ENCODE assay signal across 14 cellular contexts in the genomic region with DNA sequence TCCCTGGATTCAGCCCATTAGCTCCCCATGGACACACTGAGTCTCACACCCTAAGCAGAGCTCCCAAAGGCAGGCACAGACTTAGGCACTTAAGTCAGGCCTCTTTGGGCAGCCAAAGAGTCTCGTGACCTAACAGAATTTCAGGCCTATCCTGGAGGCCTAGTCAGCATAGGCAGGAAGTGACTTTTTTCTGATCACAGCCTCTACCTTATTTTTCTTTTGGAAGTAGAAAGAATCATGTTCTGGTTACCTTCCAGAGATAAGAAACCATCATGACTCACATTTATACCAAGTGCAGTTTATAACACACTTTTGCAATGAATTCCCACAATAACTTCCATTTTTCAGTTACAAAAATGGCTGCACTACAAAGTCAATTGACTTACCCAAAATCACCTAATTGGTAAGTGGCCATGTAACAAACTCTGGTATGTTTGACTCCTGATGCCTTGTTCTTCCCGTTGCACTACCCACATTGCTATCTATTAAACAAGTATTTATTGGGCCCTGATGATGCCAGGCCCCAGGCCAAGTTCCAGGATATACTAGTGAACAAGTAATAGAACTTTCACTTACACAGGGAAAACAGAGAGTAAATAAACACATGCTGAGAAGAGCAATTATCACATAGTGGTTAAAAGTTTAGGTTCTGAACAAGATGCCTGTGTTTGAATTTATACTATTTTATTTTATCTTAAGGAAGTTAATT.
DNase-seq lines count a peak whose midpoint lies in the region; ATAC-seq, FAIRE-seq and TF ChIP-seq lines count a peak whose summit lies in the region.
"Had no signal": no experiment of that assay in that cellular context is flagged by ENCODE, and none has a peak within 500 bp of the region (broad histone marks: within the 10 kb centered on the region; RNA-seq: fewer than 3 reads in every experiment).

No MANE protein-coding gene starts in this region.

- no peak overlapping the region for H3K4me3 ChIP-seq in fibroblast of mammary gland (ENCODE audit: control insufficient read depth, low read depth, low read length)

- DNase-seq in A172 (ENCODE audit: low spot score), result peak; percentile 68
- peak; percentile 35 for DNase-seq in HS-5 (ENCODE audit: low read depth)
- peak; percentile 53 for DNase-seq in fibroblast of mammary gland (ENCODE audit: low read depth)
- DNase-seq in C1 segment of cervical spinal cord (lab: John Stamatoyannopoulos, UW), result no peak
- no peak for DNase-seq in GOT3 (lab: John Stamatoyannopoulos, UW)
- DNase-seq in GM12891 (ENCODE audit: insufficient read length, low spot score), result no peak
- DNase-seq: aorta; glutamatergic neuron; NCI-H1694; SIG-M5; stimulated activated CD4-positive, alpha-beta T cell treated with anti-CD3 and anti-CD28 coated beads, Interleukin-12 subunit alpha, Interleukin-12 subunit beta, amount 100 ng/mL, for 4 hours had no signal

- TF ChIP-seq POLR2A in GM12891 (IDR thresholded peaks at IDR 0.05; ENCODE audit: low read depth, low read length), result no peak

- no peak for TF ChIP-seq CTCF in fibroblast of mammary gland (conservative IDR thresholded peaks at IDR 0.05; ENCODE audit: control insufficient read depth, insufficient read depth, low read depth, low read length)

- FAIRE-seq in GM12891 (lab: Jason Lieb, UNC), result no peak
- FAIRE-seq: D721Med had no signal

- ATAC-seq in SK-N-SH treated with all-trans-retinoic acid at 6 μM for 48 hours (no peak), GM21423 (IDR thresholded peaks at IDR 0.05; ENCODE audit: unreplicated experiment) (no peak)

TF ChIP-seq in SK-N-SH treated with all-trans-retinoic acid at 6 μM for 48 hours, 23 proteins besides CTCF, POLR2A, EP300 and RAD21:
- TF ChIP-seq TCF4 (CRISPR knock-in tag; IDR thresholded peaks at IDR 0.05; ENCODE audit: borderline replicate concordance), result no peak
- TF ChIP-seq ZNF565 (CRISPR knock-in tag; conservative IDR thresholded peaks at IDR 0.05; ENCODE audit: low read depth), result no peak
- TF ChIP-seq ZNF8 (CRISPR knock-in tag; IDR thresholded peaks at IDR 0.05), result peak; percentile 66; the same call in 1 of the 2 replicates

TF ChIP-seq in GM12891, 5 proteins besides CTCF, POLR2A, EP300 and RAD21:
- no peak for TF ChIP-seq SPI1 (IDR thresholded peaks at IDR 0.05; ENCODE audit: low read depth, low read length)
- no peak for TF ChIP-seq POU2F2 (IDR thresholded peaks at IDR 0.05; ENCODE audit: low read depth, low read length)
- no peak for TF ChIP-seq PAX5 (IDR thresholded peaks at IDR 0.05; ENCODE audit: insufficient read depth, low read length, severe bottlenecking)
- TF ChIP-seq POLR2AphosphoS5 (IDR thresholded peaks at IDR 0.05; ENCODE audit: low read depth, low read length), result no peak
- no peak for TF ChIP-seq TAF1 (IDR thresholded peaks at IDR 0.05; ENCODE audit: low read depth, low read length)

Comparison
In these comparisons a context has a peak if more than half of its experiments do, and no peak if none do; other contexts are left out.
1. DNase-seq: peak in A172 (single experiment), HS-5 (single experiment) and fibroblast of mammary gland (single experiment); none in C1 segment of cervical spinal cord (0 of 14), GOT3 (single experiment) and GM12891 (single experiment).